In the genomic region with DNA sequence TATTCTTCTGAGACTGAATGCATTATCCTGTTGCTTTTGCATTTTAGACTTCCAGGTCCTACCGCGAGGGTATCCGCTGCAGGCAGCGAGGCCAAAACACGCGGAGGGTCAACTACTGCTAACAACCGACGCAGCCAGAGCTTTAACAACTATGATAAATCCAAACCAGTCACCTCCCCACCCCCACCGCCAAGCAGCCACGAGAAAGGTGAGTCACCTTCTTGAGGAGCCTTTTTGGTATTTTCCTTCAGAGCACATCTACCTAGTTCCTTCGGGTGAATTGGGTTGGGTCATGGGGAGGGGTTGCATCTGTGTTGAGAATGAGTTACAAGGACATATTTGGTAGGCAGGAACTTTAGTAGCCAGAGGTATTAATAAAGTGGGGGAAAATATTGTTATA, we compare ENCODE assay signal across 25 cellular contexts.
DNase-seq lines count a peak whose midpoint lies in the region; ATAC-seq, FAIRE-seq and TF ChIP-seq lines count a peak whose summit lies in the region.
"Had no signal": no experiment of that assay in that cellular context is flagged by ENCODE, and none has a peak within 500 bp of the region (broad histone marks: within the 10 kb centered on the region; RNA-seq: fewer than 3 reads in every experiment).

No MANE protein-coding gene starts in this region.

- H3K9me3 ChIP-seq in PC-3 (ENCODE audit: low read length) = no peaks in the 10 kb centered on the region
- H3K9me3 ChIP-seq: body of pancreas, pancreas, tibial artery had no signal

- DNase-seq in H54 (ENCODE audit: insufficient read length, low spot score) (peak; percentile 27), PC-3 (peak; percentile 75), renal cortical epithelial cell (ENCODE audit: low read depth) (peak; percentile 47), GM19238 (ENCODE audit: insufficient read length, low spot score) (no peak), lower leg skin (ENCODE audit: low spot score in 2 of 2) (no peak), D721Med (ENCODE audit: insufficient read length, low spot score) (no peak)
- DNase-seq: activated CD4-positive, CD25-positive, alpha-beta regulatory T cell; activated T-cell treated with anti-CD3 and anti-CD28 coated beads, Interleukin-2, amount 50 U/mL, for 72 hours; AML-193; body of pancreas; CD8-positive, alpha-beta memory T cell; cortex of kidney; hypothalamus; kidney glomerular epithelial cell; naive thymus-derived CD8-positive, alpha-beta T cell; NCI-H1105 treated with DMSO at 0.1 percent for 48 hours; NCI-H510A treated with DMSO at 0.1 percent for 48 hours; pancreas; RPMI8226; T-helper 9 cell; tibial artery had no signal

- no peaks in the 10 kb centered on the region for H3K36me3 ChIP-seq in PC-3 (ENCODE audit: low read depth, low read length)
- H3K36me3 ChIP-seq: pancreas had no signal

- no peak overlapping the region for H2AFZ ChIP-seq in PC-3 (ENCODE audit: low read length)

- H3K4me3 ChIP-seq in PC-3 (ENCODE audit: low read length) = no peak overlapping the region
- H3K4me3 ChIP-seq in lower leg skin (ENCODE audit: low read depth, poor library complexity, severe bottlenecking) = no peak overlapping the region
- H3K4me3 ChIP-seq: body of pancreas, pancreas, tibial artery had no signal

- intact Hi-C loops in PC-3 (cut with micrococcal nuclease) (loop anchor here (5.0 kb wide), 1 partner anchor 40 kb away; no protein-coding TSS in a partner anchor), lower leg skin (cut with DNase I; ENCODE audit: low total_unique reads) (no loop called here)

- H3K9me2 ChIP-seq in PC-3 (replicated peaks; ENCODE audit: low read length) = no peaks in the 10 kb centered on the region

- H3K9ac ChIP-seq in PC-3 (ENCODE audit: low read length) = no peak overlapping the region

- WGBS in lower leg skin, 2 donors = 92% methylated on average over 11 of the region's 11 CpGs

- no peaks in the 10 kb centered on the region for H3K27me3 ChIP-seq in PC-3 (ENCODE audit: low read length)
- H3K27me3 ChIP-seq: body of pancreas, pancreas, tibial artery had no signal

- peak overlapping the region; percentile 7; the same call in 1 of the 2 replicates for H3K4me2 ChIP-seq in PC-3 (ENCODE audit: low read length)

- POLR2A ChIA-PET in PC-3 (lab: Charles Lee; ENCODE audit: unreplicated experiment) = no interaction called here

- FAIRE-seq in H54 (lab: Jason Lieb, UNC) (no peak), D721Med (lab: Jason Lieb, UNC) (no peak)
- FAIRE-seq: endometrium, GM12892, pancreas had no signal

- no TSS peak for BruUV-seq in PC-3 (replicated peaks; lab: Mats Ljungman, UMichigan)

- TF ChIP-seq POLR2A in H54 (IDR thresholded peaks at IDR 0.05; ENCODE audit: low read depth, low read length) = no peak
- TF ChIP-seq POLR2A in lower leg skin (IDR thresholded peaks at IDR 0.05) = no peak

- H3F3A ChIP-seq in PC-3 (ENCODE audit: low read length, unreplicated experiment) = no peaks in the 10 kb centered on the region

- H3K4me1 ChIP-seq in PC-3 (ENCODE audit: insufficient read depth, low read length) = peaks cover 30% of the 10 kb centered on the region

- TF ChIP-seq CTCF in PC-3 (conservative IDR thresholded peaks at IDR 0.05; ENCODE audit: low read depth, low read length) = no peak
- TF ChIP-seq CTCF in lower leg skin (IDR thresholded peaks at IDR 0.05) = no peak
- TF ChIP-seq CTCF in D721Med (IDR thresholded peaks at IDR 0.05; ENCODE audit: insufficient read depth, missing control alignments) = no peak

- H3K27ac ChIP-seq in PC-3 (ENCODE audit: low read length) = no peak overlapping the region
- H3K27ac ChIP-seq: body of pancreas, pancreas had no signal

- ATAC-seq in PC-3 = peak; percentile 64
- peak; percentile 36 for ATAC-seq in esophagus mucosa
- ATAC-seq: activated T-cell treated with anti-CD3 and anti-CD28 coated beads, Interleukin-2, amount 50 U/mL, for 72 hours; body of pancreas; naive thymus-derived CD8-positive, alpha-beta T cell; pancreas; stimulated activated memory B cell treated with anti-CD40 and anti-IgM and Interleukin-4, amounts not matched to agents 10 μg/mL and 1 μg/mL and 100 μg/mL, for 72 hours had no signal

- CTCF ChIA-PET in PC-3 (lab: Charles Lee) = no interaction called here

- H4K20me1 ChIP-seq in PC-3 (ENCODE audit: low read length) = no peaks in the 10 kb centered on the region

- H3K79me2 ChIP-seq in PC-3 (ENCODE audit: low read length) = no peaks in the 10 kb centered on the region

Comparison
In these comparisons a context has a peak if more than half of its experiments do, and no peak if none do; other contexts are left out.
1. DNase-seq: peak in H54 (single experiment), PC-3 (single experiment) and renal cortical epithelial cell (single experiment); none in GM19238 (single experiment), lower leg skin (0 of 2) and D721Med (single experiment).